ENCODE assay signal across 29 cellular contexts in genomic region chr9:22625540-22625939, GRCh38.
"Had no signal": no experiment of that assay in that cellular context is flagged by ENCODE, and none has a peak within 500 bp of the region (broad histone marks: within the 10 kb centered on the region; RNA-seq: fewer than 3 reads in every experiment).

No MANE protein-coding gene starts in this region.

- H3K27ac ChIP-seq: stomach, suprapubic skin, testis, thoracic aorta, thyroid gland, tibial artery, tibial nerve, transverse colon, upper lobe of left lung, upper lobe of right lung, uterus, vagina had no signal

- H3K27ac Mint-ChIP-seq: stimulated activated effector memory CD8-positive, alpha-beta T cell treated with anti-CD3 and anti-CD28 coated beads, Interleukin-12 subunit alpha, Interleukin-12 subunit beta, amount 100 ng/mL, for 72 hours; stimulated activated memory B cell treated with anti-CD40 and anti-IgM and Interleukin-4, amounts not matched to agents 10 μg/mL and 1 μg/mL and 100 μg/mL, for 72 hours; stimulated activated naive B cell treated with anti-CD40 and anti-IgM and Interleukin-4, amounts not matched to agents 10 μg/mL and 1 μg/mL and 100 μg/mL, for 72 hours; stimulated activated naive CD8-positive, alpha-beta T cell treated with anti-CD3 and anti-CD28 coated beads, Interleukin-15, amount 100 ng/mL, for 72 hours; stimulated activated naive CD8-positive, alpha-beta T cell treated with anti-CD3 and anti-CD28 coated beads, Interleukin-15, Interleukin-2, amounts not matched to agents 100 ng/mL and 50 ng/mL, for 24 hours; type B pancreatic cell had no signal

- H3K4me3 ChIP-seq: stomach, suprapubic skin, testis, thoracic aorta, thyroid gland, tibial artery, tibial nerve, transverse colon, upper lobe of left lung, upper lobe of right lung, uterus, vagina had no signal

- ATAC-seq: stimulated activated effector memory CD8-positive, alpha-beta T cell treated with anti-CD3 and anti-CD28 coated beads, Interleukin-12 subunit alpha, Interleukin-12 subunit beta, amount 100 ng/mL, for 72 hours; stimulated activated memory B cell treated with anti-CD40 and anti-IgM and Interleukin-4, amounts not matched to agents 10 μg/mL and 1 μg/mL and 100 μg/mL, for 72 hours; stimulated activated naive B cell treated with anti-CD40 and anti-IgM and Interleukin-4, amounts not matched to agents 10 μg/mL and 1 μg/mL and 100 μg/mL, for 72 hours; stimulated activated naive CD8-positive, alpha-beta T cell treated with anti-CD3 and anti-CD28 coated beads, Interleukin-15, amount 100 ng/mL, for 72 hours; stimulated activated naive CD8-positive, alpha-beta T cell treated with anti-CD3 and anti-CD28 coated beads, Interleukin-15, Interleukin-2, amounts not matched to agents 100 U/mL and 50 U/mL, for 24 hours; upper lobe of right lung had no signal

- H3K4me1 ChIP-seq: stomach, suprapubic skin, testis, thyroid gland, tibial artery, tibial nerve, transverse colon, upper lobe of left lung, uterus, vagina had no signal

- H3K9me3 Mint-ChIP-seq: type B pancreatic cell had no signal

- H3K9me3 ChIP-seq: suprapubic skin, testis, thoracic aorta, thyroid gland, tibial artery, transverse colon, upper lobe of left lung, upper lobe of right lung, uterus, vagina had no signal

- H3K27me3 ChIP-seq: stomach, suprapubic skin, testis, thyroid gland, tibial artery, tibial nerve, transverse colon, upper lobe of left lung, upper lobe of right lung, uterus, vagina had no signal

- DNase-seq: stimulated activated CD4-positive, alpha-beta T cell treated with anti-CD3 and anti-CD28 coated beads, Interleukin-2, amount 100 ng/mL, for 48 hours; stimulated activated CD4-positive, alpha-beta T cell treated with anti-CD3 and anti-CD28 coated beads, Interleukin-4, amount 100 ng/mL, for 1 hour; stimulated activated CD4-positive, alpha-beta T cell treated with anti-CD3 and anti-CD28 coated beads, Interleukin-4, amount 100 ng/mL, for 24 hours; stimulated activated CD4-positive, alpha-beta T cell treated with anti-CD3 and anti-CD28 coated beads, Interleukin-4, amount 100 ng/mL, for 4 hours; stimulated activated CD8-positive, alpha-beta memory T cell treated with anti-CD3 and anti-CD28 coated beads, Interleukin-4, amount 100 ng/mL, for 48 hours; stimulated activated naive B cell treated with anti-CD40 and anti-IgM and Interleukin-4, amounts not matched to agents 10 μg/mL and 1 μg/mL and 100 μg/mL, for 72 hours; stimulated activated naive CD4-positive, alpha-beta T cell; stimulated activated naive CD4-positive, alpha-beta T cell treated with Interleukin-2 at 50 U/mL for 16 hours; stimulated activated naive CD8-positive, alpha-beta T cell treated with anti-CD3 and anti-CD28 coated beads, Interleukin-15, amount 100 ng/mL, for 72 hours; stimulated activated naive CD8-positive, alpha-beta T cell treated with anti-CD3 and anti-CD28 coated beads, Interleukin-15, Interleukin-2, amounts not matched to agents 100 U/mL and 50 U/mL, for 24 hours; stomach; substantia nigra; testis; thyroid gland; tibial artery; transverse colon; trophoblast cell; upper lobe of left lung; upper lobe of right lung; uterus had no signal

- H3K36me3 ChIP-seq: stomach, suprapubic skin, thoracic aorta, thyroid gland, tibial artery, tibial nerve, transverse colon, upper lobe of left lung, upper lobe of right lung, uterus, vagina had no signal

- H3K36me3 Mint-ChIP-seq: stimulated activated effector memory CD8-positive, alpha-beta T cell treated with anti-CD3 and anti-CD28 coated beads, Interleukin-12 subunit alpha, Interleukin-12 subunit beta, amount 100 ng/mL, for 72 hours; stimulated activated memory B cell treated with anti-CD40 and anti-IgM and Interleukin-4, amounts not matched to agents 10 μg/mL and 1 μg/mL and 100 μg/mL, for 72 hours; stimulated activated naive B cell treated with anti-CD40 and anti-IgM and Interleukin-4, amounts not matched to agents 10 μg/mL and 1 μg/mL and 100 μg/mL, for 72 hours; type B pancreatic cell had no signal

- FAIRE-seq: urothelium cell line had no signal
